In genomic region chr7:55074008-55074499, GRCh38 we compare ENCODE assay signal across 7 cellular contexts. TPM values are rescaled to one million over a fixed set of nuclear protein-coding genes. Genes with fewer than 3 reads are reported as not detected.
A peak's percentile ranks its signal among the peaks of the same experiment; 100 is the strongest.
DNase-seq lines count a peak whose midpoint lies in the region; ATAC-seq and TF ChIP-seq lines count a peak whose summit lies in the region.

No MANE protein-coding gene starts in this region.

- H3K4me1 Mint-ChIP-seq in activated T-helper 2 cell treated with anti-CD3 and anti-CD28 coated beads, Interferon-gamma antibody, Interleukin-2, Interleukin-4, amounts not matched to agents 10 μg/mL and 5 μg/mL and 100 μg/mL, durations not matched to agents 14 hours and 24 hours and 36 hours (ENCODE audit: low read depth) = peaks cover 14% of the 10 kb centered on the region

- in situ Hi-C loops in HAP-1 (cut with MboI; ENCODE audit: low sequenced_read_pairs) = no loop called here

- no peaks in the 10 kb centered on the region for H4K20me1 ChIP-seq in MM.1S (ENCODE audit: insufficient read depth, low read length)

- H3K27ac Mint-ChIP-seq in activated T-helper 2 cell treated with anti-CD3 and anti-CD28 coated beads, Interferon-gamma antibody, Interleukin-2, Interleukin-4, amounts not matched to agents 10 μg/mL and 5 μg/mL and 100 μg/mL, durations not matched to agents 14 hours and 24 hours and 36 hours = peak overlapping the region; percentile 25

- no peaks in the 10 kb centered on the region for H3K9me3 Mint-ChIP-seq in activated T-helper 2 cell treated with anti-CD3 and anti-CD28 coated beads, Interferon-gamma antibody, Interleukin-2, Interleukin-4, amounts not matched to agents 10 μg/mL and 5 μg/mL and 100 μg/mL, durations not matched to agents 14 hours and 24 hours and 36 hours

- H3K4me2 ChIP-seq in MM.1S (ENCODE audit: low read depth, low read length) = peak overlapping the region; percentile 68

- H2AFZ ChIP-seq in MM.1S (ENCODE audit: low read length) = peak overlapping the region; percentile 74

- TF ChIP-seq CTCF in MM.1S (IDR thresholded peaks at IDR 0.05; ENCODE audit: low read length) = no peak

- ATAC-seq in GM18511 (IDR thresholded peaks at IDR 0.05; ENCODE audit: unreplicated experiment) (peak; percentile 91), left ventricle myocardium superior (peak; percentile 67)
- peak; percentile 41 for ATAC-seq in stimulated activated naive CD8-positive, alpha-beta T cell treated with anti-CD3 and anti-CD28 coated beads, Interleukin-15, Interleukin-2, amounts not matched to agents 100 U/mL and 50 U/mL, for 24 hours

- H3K79me2 ChIP-seq in MM.1S (ENCODE audit: low read length) = no peaks in the 10 kb centered on the region

- H3K9me2 ChIP-seq in MM.1S (replicated peaks; ENCODE audit: insufficient read depth, low read length) = no peaks in the 10 kb centered on the region

- H3K4me1 ChIP-seq in MM.1S (ENCODE audit: low read length) (peaks cover 5% of the 10 kb centered on the region), HAP-1 (no peaks in the 10 kb centered on the region)

- peaks cover 16% of the 10 kb centered on the region for H3K27me3 Mint-ChIP-seq in activated T-helper 2 cell treated with anti-CD3 and anti-CD28 coated beads, Interferon-gamma antibody, Interleukin-2, Interleukin-4, amounts not matched to agents 10 μg/mL and 5 μg/mL and 100 μg/mL, durations not matched to agents 14 hours and 24 hours and 36 hours (ENCODE audit: low read depth)

- peak overlapping the region; percentile 79 for H3K27ac ChIP-seq in MM.1S (ENCODE audit: low read length)

- H3K36me3 Mint-ChIP-seq in activated T-helper 2 cell treated with anti-CD3 and anti-CD28 coated beads, Interferon-gamma antibody, Interleukin-2, Interleukin-4, amounts not matched to agents 10 μg/mL and 5 μg/mL and 100 μg/mL, durations not matched to agents 14 hours and 24 hours and 36 hours (ENCODE audit: low read depth) = no peaks in the 10 kb centered on the region

- peak overlapping the region; percentile 32; the same call in 1 of the 2 replicates for H3K9ac ChIP-seq in MM.1S (ENCODE audit: low read length)

- intact Hi-C loops in activated T-helper 2 cell treated with anti-CD3 and anti-CD28 coated beads, Interferon-gamma antibody, Interleukin-2, Interleukin-4, amounts not matched to agents 10 μg/mL and 5 μg/mL and 100 μg/mL, durations not matched to agents 14 hours and 24 hours and 36 hours (cut with micrococcal nuclease) = loop anchor here (5.0 kb wide), 1 partner anchor 58 kb away; no protein-coding TSS in a partner anchor
- intact Hi-C loops in left ventricle myocardium superior (cut with micrococcal nuclease) = loop anchor here (10.0 kb wide), 1 partner anchor 71 kb away; no protein-coding TSS in a partner anchor

- H3K27me3 ChIP-seq in MM.1S (replicated peaks; ENCODE audit: insufficient read depth, low read length) (peaks cover 14% of the 10 kb centered on the region; the same call in 1 of the 2 replicates), HAP-1 (ENCODE audit: low read depth) (no peaks in the 10 kb centered on the region)

- H3K4me3 ChIP-seq in MM.1S (ENCODE audit: low read length) (peak overlapping the region; percentile 50), HAP-1 (no peak overlapping the region)

- peak overlapping the region; percentile 4 for H3K4me3 Mint-ChIP-seq in activated T-helper 2 cell treated with anti-CD3 and anti-CD28 coated beads, Interferon-gamma antibody, Interleukin-2, Interleukin-4, amounts not matched to agents 10 μg/mL and 5 μg/mL and 100 μg/mL, durations not matched to agents 14 hours and 24 hours and 36 hours (ENCODE audit: low read depth)

- peak; percentile 94 for DNase-seq in HCEC 1CT
- DNase-seq in MM.1S = peak; percentile 89
- DNase-seq in activated T-helper 2 cell treated with anti-CD3 and anti-CD28 coated beads, Interferon-gamma antibody, Interleukin-2, Interleukin-4, amounts not matched to agents 10 μg/mL and 5 μg/mL and 100 μg/mL, durations not matched to agents 14 hours and 24 hours and 36 hours (ENCODE audit: low spot score) = peak; percentile 46
- DNase-seq in left ventricle myocardium superior = peak; percentile 59
- DNase-seq in stimulated activated naive CD8-positive, alpha-beta T cell treated with anti-CD3 and anti-CD28 coated beads, Interleukin-15, Interleukin-2, amounts not matched to agents 100 U/mL and 50 U/mL, for 24 hours = peak; percentile 12
- DNase-seq in HAP-1 (ENCODE audit: low spot score in 2 of 2) = no peak

- peaks cover 12% of the 10 kb centered on the region; the same call in 1 of the 2 replicates for H3F3A ChIP-seq in MM.1S (ENCODE audit: insufficient read depth, low read length)

- H3K9me3 ChIP-seq in MM.1S (replicated peaks; ENCODE audit: insufficient read depth, low read length) = no peaks in the 10 kb centered on the region
- no peaks in the 10 kb centered on the region for H3K9me3 ChIP-seq in HAP-1

- H3K36me3 ChIP-seq in MM.1S (replicated peaks; ENCODE audit: insufficient read depth, low read length) (no peaks in the 10 kb centered on the region), HAP-1 (replicated peaks) (no peaks in the 10 kb centered on the region)

RNA-seq across cellular contexts. Expression of gene EGFR, which starts 55.2 kb away (rescaled TPM):
- not detected in 2 replicates for total RNA-seq in activated T-helper 2 cell treated with anti-CD3 and anti-CD28 coated beads, Interferon-gamma antibody, Interleukin-2, Interleukin-4, amounts not matched to agents 10 μg/mL and 5 μg/mL and 100 μg/mL, durations not matched to agents 14 hours and 24 hours and 36 hours
- total RNA-seq in left ventricle myocardium superior = 11.2 TPM

Comparison
In these comparisons a context has a peak if more than half of its experiments do, and no peak if none do; other contexts are left out.
1. ATAC-seq: peak in every context shown above with its lines; median percentile 91 in GM18511; 67 in left ventricle myocardium superior; 41 in stimulated activated naive CD8-positive, alpha-beta T cell treated with anti-CD3 and anti-CD28 coated beads, Interleukin-15, Interleukin-2, amounts not matched to agents 100 U/mL and 50 U/mL, for 24 hours.
2. DNase-seq: peak in HCEC 1CT (single experiment), MM.1S (single experiment), activated T-helper 2 cell treated with anti-CD3 and anti-CD28 coated beads, Interferon-gamma antibody, Interleukin-2, Interleukin-4, amounts not matched to agents 10 μg/mL and 5 μg/mL and 100 μg/mL, durations not matched to agents 14 hours and 24 hours and 36 hours (single experiment), left ventricle myocardium superior (single experiment) and stimulated activated naive CD8-positive, alpha-beta T cell treated with anti-CD3 and anti-CD28 coated beads, Interleukin-15, Interleukin-2, amounts not matched to agents 100 U/mL and 50 U/mL, for 24 hours (single experiment); none in HAP-1 (0 of 2).
3. RNA of gene EGFR, which starts 55.2 kb away (total RNA-seq): 11.2 TPM in left ventricle myocardium superior (single experiment); not detected in activated T-helper 2 cell treated with anti-CD3 and anti-CD28 coated beads, Interferon-gamma antibody, Interleukin-2, Interleukin-4, amounts not matched to agents 10 μg/mL and 5 μg/mL and 100 μg/mL, durations not matched to agents 14 hours and 24 hours and 36 hours; every median in the first group is over 10 times any median in the second.